ENCODE assay signal across 25 cellular contexts in genomic region chrX:95678679-95679078, GRCh38.
DNase-seq lines count a peak whose midpoint lies in the region; ATAC-seq, FAIRE-seq and TF ChIP-seq lines count a peak whose summit lies in the region.
"Had no signal": no experiment of that assay in that cellular context is flagged by ENCODE, and none has a peak within 500 bp of the region (broad histone marks: within the 10 kb centered on the region; RNA-seq: fewer than 3 reads in every experiment).

No MANE protein-coding gene starts in this region.

- H3K79me2 ChIP-seq in PC-3 (ENCODE audit: low read length) = no peaks in the 10 kb centered on the region

- no peaks in the 10 kb centered on the region for H3K9me2 ChIP-seq in PC-3 (replicated peaks; ENCODE audit: low read length)

- no peak overlapping the region for H2BK12ac ChIP-seq in neuronal stem cell (ENCODE audit: low read length)

- no CpG with 5 or more reads among the region's 4 CpGs for WGBS in neuronal stem cell (ENCODE audit: extremely low coverage in 2 of 2, insufficient read length in 2 of 2, insufficient replicate concordance in 1 of 2), 2 donors

- H3K9ac ChIP-seq in PC-3 (ENCODE audit: low read length) = no peak overlapping the region
- no peak overlapping the region for H3K9ac ChIP-seq in neuronal stem cell (ENCODE audit: low read depth, low read length, poor library complexity)
- H3K9ac ChIP-seq: BLaER1 treated with 17β-estradiol and CSF1 and Interleukin-3, amounts not matched to agents 10 nM and 100 nM; GM23248 had no signal

- POLR2A ChIA-PET in PC-3 (lab: Charles Lee; ENCODE audit: unreplicated experiment) = no interaction called here

- no peak overlapping the region for H2BK5ac ChIP-seq in neuronal stem cell (ENCODE audit: low read length)

- H3K27ac ChIP-seq in PC-3 (ENCODE audit: low read length) = no peak overlapping the region
- no peak overlapping the region for H3K27ac ChIP-seq in neuronal stem cell (replicated peaks; ENCODE audit: low read length)
- H3K27ac ChIP-seq: A549; BLaER1 treated with 17β-estradiol and CSF1 and Interleukin-3, amounts not matched to agents 10 nM and 100 nM; GM23248 had no signal

- H3K4me1 ChIP-seq in PC-3 (ENCODE audit: insufficient read depth, low read length) (no peaks in the 10 kb centered on the region), neuronal stem cell (ENCODE audit: control insufficient read depth in 2 of 2, insufficient read depth in 1 of 2, low read depth in 1 of 2, low read length in 2 of 2) (no peaks in the 10 kb centered on the region)
- H3K4me1 ChIP-seq: A549; BE2C; BLaER1 treated with 17β-estradiol and CSF1 and Interleukin-3, amounts not matched to agents 10 nM and 100 nM had no signal

- H3K79me1 ChIP-seq in neuronal stem cell (ENCODE audit: low read depth, low read length) = no peaks in the 10 kb centered on the region

- peak; percentile 45 for DNase-seq in PC-3
- no peak for DNase-seq in activated T-cell treated with anti-CD3 and anti-CD28 coated beads, Interleukin-2, amount 50 U/mL, for 1 hour
- no peak for DNase-seq in neuronal stem cell (ENCODE audit: low spot score)
- DNase-seq: 8988T; ACHN; AML-193; BE2C; CD4-positive, alpha-beta T cell; CD8-positive, alpha-beta memory T cell; DMS 273 treated with DMSO at 0.1 percent for 48 hours; DMS79; EL; GDM1; GM23248; H7; HCEC 1CT had no signal

- H4K91ac ChIP-seq in neuronal stem cell (ENCODE audit: low read depth, low read length, poor library complexity) = no peak overlapping the region

- no TSS peak for BruUV-seq in PC-3 (replicated peaks; lab: Mats Ljungman, UMichigan)

- FAIRE-seq in colon (lab: Jason Lieb, UNC) = peak; percentile 91
- FAIRE-seq: A549, D721Med, GM12878, GM18507, H1 had no signal

- no peak overlapping the region for H3K4ac ChIP-seq in neuronal stem cell (ENCODE audit: low read length)

- H2BK120ac ChIP-seq in neuronal stem cell (ENCODE audit: low read depth, low read length) = no peak overlapping the region

- no peak for TF ChIP-seq CTCF in PC-3 (conservative IDR thresholded peaks at IDR 0.05; ENCODE audit: low read depth, low read length)

- no peak overlapping the region for H3K14ac ChIP-seq in neuronal stem cell (ENCODE audit: low read length)

- no peak overlapping the region for H2AFZ ChIP-seq in PC-3 (ENCODE audit: low read length)
- no peak overlapping the region for H2AFZ ChIP-seq in neuronal stem cell (ENCODE audit: low read length)
- H2AFZ ChIP-seq: GM23248 had no signal

- no peak overlapping the region for H3K4me3 ChIP-seq in PC-3 (ENCODE audit: low read length)
- no peak overlapping the region for H3K4me3 ChIP-seq in neuronal stem cell (ENCODE audit: low read length in 2 of 2)
- H3K4me3 ChIP-seq: A549; BLaER1 treated with 17β-estradiol and CSF1 and Interleukin-3, amounts not matched to agents 10 nM and 100 nM; GM12878; GM23248 had no signal

- H3K23ac ChIP-seq in neuronal stem cell (ENCODE audit: low read depth, low read length, poor library complexity) = no peak overlapping the region

- intact Hi-C loops in PC-3 (cut with micrococcal nuclease) = no loop called here

- no peaks in the 10 kb centered on the region for H3K9me3 ChIP-seq in PC-3 (ENCODE audit: low read length)
- no peaks in the 10 kb centered on the region for H3K9me3 ChIP-seq in neuronal stem cell (replicated peaks in 1 of 2; ENCODE audit: control insufficient read depth in 2 of 2, insufficient read depth in 1 of 2, low read depth in 1 of 2, low read length in 2 of 2)
- H3K9me3 ChIP-seq: A549; BE2C; BLaER1 treated with 17β-estradiol and CSF1 and Interleukin-3, amounts not matched to agents 10 nM and 100 nM had no signal

- H2BK15ac ChIP-seq in neuronal stem cell (ENCODE audit: low read length) = no peak overlapping the region

- H3K27me3 ChIP-seq in PC-3 (ENCODE audit: low read length) (no peaks in the 10 kb centered on the region), neuronal stem cell (ENCODE audit: control insufficient read depth in 3 of 3, insufficient read depth in 3 of 3, low read depth in 1 of 3, low read length in 3 of 3) (no peaks in the 10 kb centered on the region)
- H3K27me3 ChIP-seq: BE2C had no signal

- ATAC-seq in PC-3 = no peak
- peak; percentile 74 for ATAC-seq in esophagus mucosa
- no peak for ATAC-seq in GM19351 (IDR thresholded peaks at IDR 0.05; ENCODE audit: unreplicated experiment)
- ATAC-seq: A549, GM12878 had no signal

- CTCF ChIA-PET in PC-3 (lab: Charles Lee) = no interaction called here

- H4K20me1 ChIP-seq in PC-3 (ENCODE audit: low read length) = no peaks in the 10 kb centered on the region

- H4K8ac ChIP-seq in neuronal stem cell (ENCODE audit: low read depth, low read length) = no peak overlapping the region

- H2AK5ac ChIP-seq in neuronal stem cell (ENCODE audit: low read depth, low read length) = no peak overlapping the region

- H3K18ac ChIP-seq in neuronal stem cell (ENCODE audit: low read length) = no peak overlapping the region

- H3F3A ChIP-seq in PC-3 (ENCODE audit: low read length, unreplicated experiment) = no peaks in the 10 kb centered on the region

- H3K4me2 ChIP-seq in PC-3 (ENCODE audit: low read length) = no peak overlapping the region
- H3K4me2 ChIP-seq in neuronal stem cell (ENCODE audit: insufficient read depth, low read length, poor library complexity, severe bottlenecking) = no peak overlapping the region
- H3K4me2 ChIP-seq: A549; BLaER1 treated with 17β-estradiol and CSF1 and Interleukin-3, amounts not matched to agents 10 nM and 100 nM had no signal

- H3K36me3 ChIP-seq in PC-3 (ENCODE audit: low read depth, low read length) = no peaks in the 10 kb centered on the region
- no peaks in the 10 kb centered on the region for H3K36me3 ChIP-seq in neuronal stem cell (replicated peaks in 1 of 2; ENCODE audit: control insufficient read depth in 2 of 2, insufficient read depth in 2 of 2, low read length in 2 of 2)
- H3K36me3 ChIP-seq: BE2C; BLaER1 treated with 17β-estradiol and CSF1 and Interleukin-3, amounts not matched to agents 10 nM and 100 nM had no signal
